Comparison of ENCODE assay signal across 8 cellular contexts in genomic region chr11:64870176-64870892, GRCh38. TPM values are rescaled to one million over a fixed set of nuclear protein-coding genes. Genes with fewer than 3 reads are reported as not detected.
DNase-seq lines count a peak whose midpoint lies in the region; ATAC-seq and TF ChIP-seq lines count a peak whose summit lies in the region.

No MANE protein-coding gene starts in this region.

- TF ChIP-seq CTCF in neural crest cell (conservative IDR thresholded peaks at IDR 0.05), result no peak

- no peak overlapping the region for H3K4me3 ChIP-seq in endocrine pancreas (ENCODE audit: control insufficient read depth, insufficient read depth, low read length)

- in situ Hi-C loops in G401 (cut with HindIII; ENCODE audit: low sequenced_read_pairs), result no loop called here

- no peak for ATAC-seq in HG03139 (IDR thresholded peaks at IDR 0.05; ENCODE audit: unreplicated experiment)

- peaks cover 45% of the 10 kb centered on the region for H3K4me1 Mint-ChIP-seq in neural crest cell

- H3K4me3 Mint-ChIP-seq in neural crest cell, result peak overlapping the region; percentile 27

- no peaks in the 10 kb centered on the region for H3K9me3 Mint-ChIP-seq in neural crest cell

- H3K9me3 ChIP-seq in endocrine pancreas (ENCODE audit: control insufficient read depth, low read length), result no peaks in the 10 kb centered on the region

- peak overlapping the region; percentile 85 for H3K27ac Mint-ChIP-seq in neural crest cell (ENCODE audit: unreplicated experiment)

- H3K27me3 Mint-ChIP-seq in neural crest cell (ENCODE audit: low read depth), result no peaks in the 10 kb centered on the region

- peak; percentile 30 for DNase-seq in G401 (ENCODE audit: low spot score)
- DNase-seq in RPMI7951 (ENCODE audit: low read depth), result peak; percentile 90
- DNase-seq in neural crest cell (ENCODE audit: low read depth, low spot score), result no peak
- no peak for DNase-seq in COR-L47 (lab: John Stamatoyannopoulos, UW)
- DNase-seq in NCI-H1048 (lab: John Stamatoyannopoulos, UW), result no peak
- DNase-seq in NCI-H446 treated with DMSO at 0.1 percent for 48 hours (lab: John Stamatoyannopoulos, UW), result no peak

- no peaks in the 10 kb centered on the region for H3K36me3 ChIP-seq in endocrine pancreas (ENCODE audit: control insufficient read depth, insufficient read depth, low read length)

- H3K9ac ChIP-seq in endocrine pancreas (ENCODE audit: control insufficient read depth, insufficient read depth, low read length), result peak overlapping the region; percentile 42

- no peaks in the 10 kb centered on the region for H3K4me1 ChIP-seq in endocrine pancreas (ENCODE audit: control insufficient read depth, insufficient read depth, low read length)

- H3K27me3 ChIP-seq in endocrine pancreas (ENCODE audit: control insufficient read depth, insufficient read depth, low read length), result no peaks in the 10 kb centered on the region

- no peaks in the 10 kb centered on the region for H3K36me3 Mint-ChIP-seq in neural crest cell (ENCODE audit: low read depth)

RNA-seq across cellular contexts. Expression of gene EHD1, which starts 8.1 kb away (rescaled TPM):
- 25.3 and 32.4 TPM in 2 replicates for total RNA-seq in G401 (2014; rRNA removed; shearing (Covaris generic))
- 82.1 and 92.3 TPM in 2 replicates for total RNA-seq in RPMI7951 (2014; rRNA removed; shearing (Covaris generic))
- 74.2 and 77.2 TPM in 2 replicates for total RNA-seq in neural crest cell

RNA-seq across cellular contexts. Expression of gene CDC42BPG, which starts 25.9 kb away (rescaled TPM):
- total RNA-seq in G401 (2014; rRNA removed; shearing (Covaris generic)), result 1.6 and 2.3 TPM in 2 replicates
- 0.20 TPM in 1 of 2 replicates, not detected in the other for total RNA-seq in RPMI7951 (2014; rRNA removed; shearing (Covaris generic))
- 3.0 and 3.5 TPM in 2 replicates for total RNA-seq in neural crest cell

RNA-seq across cellular contexts. Expression of gene ATG2A, which starts 46.7 kb away (rescaled TPM):
- total RNA-seq in G401 (2014; rRNA removed; shearing (Covaris generic)), result 15.8 and 20.5 TPM in 2 replicates
- total RNA-seq in RPMI7951 (2014; rRNA removed; shearing (Covaris generic)), result 6.6 and 7.2 TPM in 2 replicates
- 24.1 and 24.8 TPM in 2 replicates for total RNA-seq in neural crest cell

RNA-seq across cellular contexts. Expression of gene PPP2R5B, which starts 54.2 kb away (rescaled TPM):
- 11.7 and 20.5 TPM in 2 replicates for total RNA-seq in G401 (2014; rRNA removed; shearing (Covaris generic))
- 12.5 and 17.8 TPM in 2 replicates for total RNA-seq in RPMI7951 (2014; rRNA removed; shearing (Covaris generic))
- 13.4 and 16.5 TPM in 2 replicates for total RNA-seq in neural crest cell

RNA-seq across cellular contexts. Expression of gene MEN1, which starts 60.0 kb away (rescaled TPM):
- total RNA-seq in G401 (2014; rRNA removed; shearing (Covaris generic)), result 12.3 and 13.9 TPM in 2 replicates
- total RNA-seq in RPMI7951 (2014; rRNA removed; shearing (Covaris generic)), result 11.7 and 14.8 TPM in 2 replicates
- total RNA-seq in neural crest cell, result 54.8 and 57.9 TPM in 2 replicates

Comparison
In these comparisons a context has a peak if more than half of its experiments do, and no peak if none do; other contexts are left out.
1. DNase-seq: peak in G401 (single experiment) and RPMI7951 (single experiment); none in neural crest cell (single experiment), COR-L47 (single experiment), NCI-H1048 (single experiment) and NCI-H446 treated with DMSO at 0.1 percent for 48 hours (single experiment).